ENCODE assay signal across 1 cellular context in genomic region chr5:112860929-112861637, GRCh38.
A peak's percentile ranks its signal among the peaks of the same experiment; 100 is the strongest.
TF ChIP-seq lines count a peak whose summit lies in the region.

TSS of gene SRP19 (plus strand) at chr5:112861287. CDS start at chr5:112861377, 90 bp downstream.

TF ChIP-seq in HepG2, 621 proteins besides CTCF, POLR2A, EP300 and RAD21 (continued from another document and continues in another):
- TF ChIP-seq, protein P1, sequence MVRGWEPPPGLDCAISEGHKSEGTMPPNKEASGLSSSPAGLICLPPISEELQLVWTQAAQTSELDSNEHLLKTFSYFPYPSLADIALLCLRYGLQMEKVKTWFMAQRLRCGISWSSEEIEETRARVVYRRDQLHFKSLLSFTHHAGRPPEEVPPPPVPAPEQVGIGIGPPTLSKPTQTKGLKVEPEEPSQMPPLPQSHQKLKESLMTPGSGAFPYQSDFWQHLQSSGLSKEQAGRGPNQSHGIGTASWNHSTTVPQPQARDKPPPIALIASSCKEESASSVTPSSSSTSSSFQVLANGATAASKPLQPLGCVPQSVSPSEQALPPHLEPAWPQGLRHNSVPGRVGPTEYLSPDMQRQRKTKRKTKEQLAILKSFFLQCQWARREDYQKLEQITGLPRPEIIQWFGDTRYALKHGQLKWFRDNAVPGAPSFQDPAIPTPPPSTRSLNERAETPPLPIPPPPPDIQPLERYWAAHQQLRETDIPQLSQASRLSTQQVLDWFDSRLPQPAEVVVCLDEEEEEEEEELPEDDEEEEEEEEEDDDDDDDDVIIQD (CRISPR knock-in tag; IDR thresholded peaks at IDR 0.05; ENCODE audit: low read depth) = peak; percentile 53; the same call in 1 of the 2 replicates
- TF ChIP-seq KMT2B (CRISPR knock-in tag; IDR thresholded peaks at IDR 0.05) (peak; percentile 94), ZHX1 (CRISPR knock-in tag; IDR thresholded peaks at IDR 0.05; ENCODE audit: low read depth) (peak; percentile 73; the same call in 1 of the 2 replicates), ZKSCAN1 (IDR thresholded peaks at IDR 0.05; ENCODE audit: low read length) (no peak), ZNF709 (CRISPR knock-in tag; IDR thresholded peaks at IDR 0.05) (peak; percentile 96), SRY (CRISPR knock-in tag; IDR thresholded peaks at IDR 0.05) (peak; percentile 88; the same call in 1 of the 2 replicates), ZNF713 (CRISPR knock-in tag; IDR thresholded peaks at IDR 0.05) (no peak), BHLHE40 (IDR thresholded peaks at IDR 0.05; ENCODE audit: low read length) (no peak), ZNF432 (CRISPR knock-in tag; IDR thresholded peaks at IDR 0.05; ENCODE audit: borderline replicate concordance) (no peak), YEATS4 (CRISPR knock-in tag; IDR thresholded peaks at IDR 0.05; ENCODE audit: borderline replicate concordance) (peak; percentile 89), ZNF616 (CRISPR knock-in tag; IDR thresholded peaks at IDR 0.05; ENCODE audit: low read depth) (no peak), MZF1 (CRISPR knock-in tag; IDR thresholded peaks at IDR 0.05; ENCODE audit: borderline replicate concordance) (0 out of 2 replicates have a peak, but pooled peaks have one; percentile 16), ZNF331 (CRISPR knock-in tag; IDR thresholded peaks at IDR 0.05) (peak; percentile 75), NR2F6 (IDR thresholded peaks at IDR 0.05) (no peak), NR2F6 (CRISPR knock-in tag; IDR thresholded peaks at IDR 0.05) (peak; percentile 34; the same call in 1 of the 2 replicates), TOPORS (CRISPR knock-in tag; IDR thresholded peaks at IDR 0.05) (peak; percentile 89), KDM3A (CRISPR knock-in tag; IDR thresholded peaks at IDR 0.05; ENCODE audit: low read depth) (peak; percentile 74; the same call in 1 of the 2 replicates), PAX8 (CRISPR knock-in tag; IDR thresholded peaks at IDR 0.05; ENCODE audit: borderline replicate concordance) (no peak), ISX (CRISPR knock-in tag; conservative IDR thresholded peaks at IDR 0.05) (peak; percentile 88), ZNF232 (CRISPR knock-in tag; IDR thresholded peaks at IDR 0.05; ENCODE audit: borderline replicate concordance) (peak; percentile 98), ZNF777 (CRISPR knock-in tag; IDR thresholded peaks at IDR 0.05) (peak; percentile 68), ZNF138 (CRISPR knock-in tag; IDR thresholded peaks at IDR 0.05; ENCODE audit: low read depth) (peak; percentile 49; the same call in 1 of the 2 replicates), DNMT3B (CRISPR knock-in tag; conservative IDR thresholded peaks at IDR 0.05) (peak; percentile 98), PBX3 (CRISPR knock-in tag; IDR thresholded peaks at IDR 0.05; ENCODE audit: borderline replicate concordance) (peak; percentile 95), RBM39 (IDR thresholded peaks at IDR 0.05; ENCODE audit: low read depth, low read length, poor library complexity, severe bottlenecking) (peak; percentile 19), ZNF430 (CRISPR knock-in tag; IDR thresholded peaks at IDR 0.05) (peak; percentile 91), ZNF10 (CRISPR knock-in tag; IDR thresholded peaks at IDR 0.05; ENCODE audit: borderline replicate concordance, low read depth) (no peak), NFATC3 (CRISPR knock-in tag; IDR thresholded peaks at IDR 0.05) (peak; percentile 80; the same call in 1 of the 2 replicates)
- TF ChIP-seq, protein P2, sequence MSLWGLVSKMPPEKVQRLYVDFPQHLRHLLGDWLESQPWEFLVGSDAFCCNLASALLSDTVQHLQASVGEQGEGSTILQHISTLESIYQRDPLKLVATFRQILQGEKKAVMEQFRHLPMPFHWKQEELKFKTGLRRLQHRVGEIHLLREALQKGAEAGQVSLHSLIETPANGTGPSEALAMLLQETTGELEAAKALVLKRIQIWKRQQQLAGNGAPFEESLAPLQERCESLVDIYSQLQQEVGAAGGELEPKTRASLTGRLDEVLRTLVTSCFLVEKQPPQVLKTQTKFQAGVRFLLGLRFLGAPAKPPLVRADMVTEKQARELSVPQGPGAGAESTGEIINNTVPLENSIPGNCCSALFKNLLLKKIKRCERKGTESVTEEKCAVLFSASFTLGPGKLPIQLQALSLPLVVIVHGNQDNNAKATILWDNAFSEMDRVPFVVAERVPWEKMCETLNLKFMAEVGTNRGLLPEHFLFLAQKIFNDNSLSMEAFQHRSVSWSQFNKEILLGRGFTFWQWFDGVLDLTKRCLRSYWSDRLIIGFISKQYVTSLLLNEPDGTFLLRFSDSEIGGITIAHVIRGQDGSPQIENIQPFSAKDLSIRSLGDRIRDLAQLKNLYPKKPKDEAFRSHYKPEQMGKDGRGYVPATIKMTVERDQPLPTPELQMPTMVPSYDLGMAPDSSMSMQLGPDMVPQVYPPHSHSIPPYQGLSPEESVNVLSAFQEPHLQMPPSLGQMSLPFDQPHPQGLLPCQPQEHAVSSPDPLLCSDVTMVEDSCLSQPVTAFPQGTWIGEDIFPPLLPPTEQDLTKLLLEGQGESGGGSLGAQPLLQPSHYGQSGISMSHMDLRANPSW (CRISPR knock-in tag; IDR thresholded peaks at IDR 0.05; ENCODE audit: borderline replicate concordance) = no peak
- TF ChIP-seq, protein P3, sequence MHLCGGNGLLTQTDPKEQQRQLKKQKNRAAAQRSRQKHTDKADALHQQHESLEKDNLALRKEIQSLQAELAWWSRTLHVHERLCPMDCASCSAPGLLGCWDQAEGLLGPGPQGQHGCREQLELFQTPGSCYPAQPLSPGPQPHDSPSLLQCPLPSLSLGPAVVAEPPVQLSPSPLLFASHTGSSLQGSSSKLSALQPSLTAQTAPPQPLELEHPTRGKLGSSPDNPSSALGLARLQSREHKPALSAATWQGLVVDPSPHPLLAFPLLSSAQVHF (CRISPR knock-in tag; IDR thresholded peaks at IDR 0.05) = peak; percentile 54; the same call in 1 of the 2 replicates
- TF ChIP-seq, protein P4, sequence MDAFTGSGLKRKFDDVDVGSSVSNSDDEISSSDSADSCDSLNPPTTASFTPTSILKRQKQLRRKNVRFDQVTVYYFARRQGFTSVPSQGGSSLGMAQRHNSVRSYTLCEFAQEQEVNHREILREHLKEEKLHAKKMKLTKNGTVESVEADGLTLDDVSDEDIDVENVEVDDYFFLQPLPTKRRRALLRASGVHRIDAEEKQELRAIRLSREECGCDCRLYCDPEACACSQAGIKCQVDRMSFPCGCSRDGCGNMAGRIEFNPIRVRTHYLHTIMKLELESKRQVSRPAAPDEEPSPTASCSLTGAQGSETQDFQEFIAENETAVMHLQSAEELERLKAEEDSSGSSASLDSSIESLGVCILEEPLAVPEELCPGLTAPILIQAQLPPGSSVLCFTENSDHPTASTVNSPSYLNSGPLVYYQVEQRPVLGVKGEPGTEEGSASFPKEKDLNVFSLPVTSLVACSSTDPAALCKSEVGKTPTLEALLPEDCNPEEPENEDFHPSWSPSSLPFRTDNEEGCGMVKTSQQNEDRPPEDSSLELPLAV (CRISPR knock-in tag; conservative IDR thresholded peaks at IDR 0.05; ENCODE audit: low read depth) = no peak
- TF ChIP-seq, protein P5, sequence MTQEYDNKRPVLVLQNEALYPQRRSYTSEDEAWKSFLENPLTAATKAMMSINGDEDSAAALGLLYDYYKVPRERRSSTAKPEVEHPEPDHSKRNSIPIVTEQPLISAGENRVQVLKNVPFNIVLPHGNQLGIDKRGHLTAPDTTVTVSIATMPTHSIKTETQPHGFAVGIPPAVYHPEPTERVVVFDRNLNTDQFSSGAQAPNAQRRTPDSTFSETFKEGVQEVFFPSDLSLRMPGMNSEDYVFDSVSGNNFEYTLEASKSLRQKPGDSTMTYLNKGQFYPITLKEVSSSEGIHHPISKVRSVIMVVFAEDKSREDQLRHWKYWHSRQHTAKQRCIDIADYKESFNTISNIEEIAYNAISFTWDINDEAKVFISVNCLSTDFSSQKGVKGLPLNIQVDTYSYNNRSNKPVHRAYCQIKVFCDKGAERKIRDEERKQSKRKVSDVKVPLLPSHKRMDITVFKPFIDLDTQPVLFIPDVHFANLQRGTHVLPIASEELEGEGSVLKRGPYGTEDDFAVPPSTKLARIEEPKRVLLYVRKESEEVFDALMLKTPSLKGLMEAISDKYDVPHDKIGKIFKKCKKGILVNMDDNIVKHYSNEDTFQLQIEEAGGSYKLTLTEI (CRISPR knock-in tag; conservative IDR thresholded peaks at IDR 0.05) = no peak
- TF ChIP-seq, protein P6, sequence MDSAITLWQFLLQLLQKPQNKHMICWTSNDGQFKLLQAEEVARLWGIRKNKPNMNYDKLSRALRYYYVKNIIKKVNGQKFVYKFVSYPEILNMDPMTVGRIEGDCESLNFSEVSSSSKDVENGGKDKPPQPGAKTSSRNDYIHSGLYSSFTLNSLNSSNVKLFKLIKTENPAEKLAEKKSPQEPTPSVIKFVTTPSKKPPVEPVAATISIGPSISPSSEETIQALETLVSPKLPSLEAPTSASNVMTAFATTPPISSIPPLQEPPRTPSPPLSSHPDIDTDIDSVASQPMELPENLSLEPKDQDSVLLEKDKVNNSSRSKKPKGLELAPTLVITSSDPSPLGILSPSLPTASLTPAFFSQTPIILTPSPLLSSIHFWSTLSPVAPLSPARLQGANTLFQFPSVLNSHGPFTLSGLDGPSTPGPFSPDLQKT (CRISPR knock-in tag; IDR thresholded peaks at IDR 0.05; ENCODE audit: borderline replicate concordance) = peak; percentile 88; the same call in 1 of the 2 replicates
- TF ChIP-seq, protein P7, sequence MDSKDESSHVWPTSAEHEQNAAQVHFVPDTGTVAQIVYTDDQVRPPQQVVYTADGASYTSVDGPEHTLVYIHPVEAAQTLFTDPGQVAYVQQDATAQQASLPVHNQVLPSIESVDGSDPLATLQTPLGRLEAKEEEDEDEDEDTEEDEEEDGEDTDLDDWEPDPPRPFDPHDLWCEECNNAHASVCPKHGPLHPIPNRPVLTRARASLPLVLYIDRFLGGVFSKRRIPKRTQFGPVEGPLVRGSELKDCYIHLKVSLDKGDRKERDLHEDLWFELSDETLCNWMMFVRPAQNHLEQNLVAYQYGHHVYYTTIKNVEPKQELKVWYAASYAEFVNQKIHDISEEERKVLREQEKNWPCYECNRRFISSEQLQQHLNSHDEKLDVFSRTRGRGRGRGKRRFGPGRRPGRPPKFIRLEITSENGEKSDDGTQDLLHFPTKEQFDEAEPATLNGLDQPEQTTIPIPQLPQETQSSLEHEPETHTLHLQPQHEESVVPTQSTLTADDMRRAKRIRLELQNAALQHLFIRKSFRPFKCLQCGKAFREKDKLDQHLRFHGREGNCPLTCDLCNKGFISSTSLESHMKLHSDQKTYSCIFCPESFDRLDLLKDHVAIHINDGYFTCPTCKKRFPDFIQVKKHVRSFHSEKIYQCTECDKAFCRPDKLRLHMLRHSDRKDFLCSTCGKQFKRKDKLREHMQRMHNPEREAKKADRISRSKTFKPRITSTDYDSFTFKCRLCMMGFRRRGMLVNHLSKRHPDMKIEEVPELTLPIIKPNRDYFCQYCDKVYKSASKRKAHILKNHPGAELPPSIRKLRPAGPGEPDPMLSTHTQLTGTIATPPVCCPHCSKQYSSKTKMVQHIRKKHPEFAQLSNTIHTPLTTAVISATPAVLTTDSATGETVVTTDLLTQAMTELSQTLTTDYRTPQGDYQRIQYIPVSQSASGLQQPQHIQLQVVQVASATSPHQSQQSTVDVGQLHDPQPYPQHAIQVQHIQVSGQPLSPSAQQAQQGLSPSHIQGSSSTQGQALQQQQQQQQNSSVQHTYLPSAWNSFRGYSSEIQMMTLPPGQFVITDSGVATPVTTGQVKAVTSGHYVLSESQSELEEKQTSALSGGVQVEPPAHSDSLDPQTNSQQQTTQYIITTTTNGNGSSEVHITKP (CRISPR knock-in tag; IDR thresholded peaks at IDR 0.05; ENCODE audit: low read depth) = 0 out of 2 replicates have a peak, but pooled peaks have one; percentile 41
- TF ChIP-seq, protein P8, sequence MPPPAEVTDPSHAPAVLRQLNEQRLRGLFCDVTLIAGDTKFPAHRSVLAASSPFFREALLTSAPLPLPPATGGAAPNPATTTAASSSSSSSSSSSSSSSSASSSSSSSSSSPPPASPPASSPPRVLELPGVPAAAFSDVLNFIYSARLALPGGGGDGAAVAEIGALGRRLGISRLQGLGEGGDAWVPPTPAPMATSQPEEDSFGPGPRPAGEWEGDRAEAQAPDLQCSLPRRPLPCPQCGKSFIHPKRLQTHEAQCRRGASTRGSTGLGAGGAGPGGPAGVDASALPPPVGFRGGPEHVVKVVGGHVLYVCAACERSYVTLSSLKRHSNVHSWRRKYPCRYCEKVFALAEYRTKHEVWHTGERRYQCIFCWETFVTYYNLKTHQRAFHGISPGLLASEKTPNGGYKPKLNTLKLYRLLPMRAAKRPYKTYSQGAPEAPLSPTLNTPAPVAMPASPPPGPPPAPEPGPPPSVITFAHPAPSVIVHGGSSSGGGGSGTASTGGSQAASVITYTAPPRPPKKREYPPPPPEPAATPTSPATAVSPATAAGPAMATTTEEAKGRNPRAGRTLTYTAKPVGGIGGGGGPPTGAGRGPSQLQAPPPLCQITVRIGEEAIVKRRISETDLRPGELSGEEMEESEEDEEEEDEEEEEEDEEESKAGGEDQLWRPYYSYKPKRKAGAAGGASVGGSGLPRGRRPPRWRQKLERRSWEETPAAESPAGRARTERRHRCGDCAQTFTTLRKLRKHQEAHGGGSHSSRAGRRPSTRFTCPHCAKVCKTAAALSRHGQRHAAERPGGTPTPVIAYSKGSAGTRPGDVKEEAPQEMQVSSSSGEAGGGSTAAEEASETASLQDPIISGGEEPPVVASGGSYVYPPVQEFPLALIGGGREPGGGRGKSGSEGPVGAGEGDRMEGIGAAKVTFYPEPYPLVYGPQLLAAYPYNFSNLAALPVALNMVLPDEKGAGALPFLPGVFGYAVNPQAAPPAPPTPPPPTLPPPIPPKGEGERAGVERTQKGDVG (CRISPR knock-in tag; IDR thresholded peaks at IDR 0.05; ENCODE audit: borderline replicate concordance) = peak; percentile 61; the same call in 1 of the 2 replicates
